Comparison of ENCODE assay signal across 19 cellular contexts in the genomic region with DNA sequence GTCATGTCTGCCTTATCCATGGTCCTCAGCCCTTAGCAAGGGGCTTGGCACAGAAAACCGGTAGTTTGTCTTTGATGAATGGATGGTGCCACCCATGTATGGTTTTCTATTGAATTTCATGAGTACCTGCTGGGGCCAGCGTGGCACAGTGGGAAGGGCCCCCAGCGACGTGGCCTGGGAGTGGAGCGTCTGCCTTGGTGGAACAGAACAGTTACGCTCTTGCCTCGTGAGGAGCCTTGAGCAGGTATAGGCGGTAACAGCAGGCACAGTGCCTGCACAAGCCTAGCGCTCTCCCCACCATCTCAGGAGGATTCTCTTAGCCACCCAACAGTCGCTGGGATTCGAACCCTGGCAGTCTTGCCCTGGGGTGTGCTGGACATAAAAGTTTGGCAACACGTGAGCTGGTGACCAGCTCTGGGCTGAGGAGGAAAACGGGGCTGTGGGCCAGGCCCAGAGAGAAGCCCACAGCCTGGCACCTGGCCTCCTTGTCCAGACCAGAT. TPM values are rescaled to one million over a fixed set of nuclear protein-coding genes. Genes with fewer than 3 reads are reported as not detected.
DNase-seq lines count a peak whose midpoint lies in the region; ATAC-seq and TF ChIP-seq lines count a peak whose summit lies in the region.
"Had no signal": no experiment of that assay in that cellular context is flagged by ENCODE, and none has a peak within 500 bp of the region (broad histone marks: within the 10 kb centered on the region; RNA-seq: fewer than 3 reads in every experiment).

No MANE protein-coding gene starts in this region.

- no TSS peak for BruUV-seq in IMR-90 (replicated peaks; lab: Mats Ljungman, UMichigan)

- TF ChIP-seq POLR2A in IMR-90 (IDR thresholded peaks at IDR 0.05; ENCODE audit: low read depth, low read length) (no peak), spleen (IDR thresholded peaks at IDR 0.05) (no peak)

- CTCF ChIA-PET in IMR-90 (lab: Yijun Ruan, JAX) = no interaction called here

- peaks cover 2 to 11% (median 5%) of the 10 kb centered on the region in 7 donors for H3K9me3 Mint-ChIP-seq in CD14-positive monocyte

- H2AK9ac ChIP-seq in IMR-90 (replicated peaks; ENCODE audit: low read depth, low read length, poor library complexity) = peak overlapping the region; percentile 42

- H4K91ac ChIP-seq in IMR-90 (ENCODE audit: insufficient read depth, low read depth, low read length) = no peak overlapping the region

- H3K14ac ChIP-seq in IMR-90 (replicated peaks; ENCODE audit: low read depth, low read length) = no peak overlapping the region

- H3K27ac ChIP-seq in IMR-90 (ENCODE audit: insufficient read depth, low read length) (no peak overlapping the region), left lung (no peak overlapping the region), spleen (no peak overlapping the region)

- H3K4me1 Mint-ChIP-seq in CD14-positive monocyte = peaks cover 56% of the 10 kb centered on the region

- TF ChIP-seq RAD21 in IMR-90 (IDR thresholded peaks at IDR 0.05; ENCODE audit: low read length) = no peak

- H3K4me3 ChIP-seq in IMR-90 (ENCODE audit: insufficient read depth, low read depth, low read length) = no peak overlapping the region
- H3K4me3 ChIP-seq in left lung = no peak overlapping the region
- H3K4me3 ChIP-seq in spleen = no peak overlapping the region
- H3K4me3 ChIP-seq: GM23338 had no signal

- no peak for TF ChIP-seq CTCF in CD14-positive monocyte (IDR thresholded peaks at IDR 0.05)
- TF ChIP-seq CTCF in IMR-90 (conservative IDR thresholded peaks at IDR 0.05; ENCODE audit: low read depth, low read length) = no peak
- no peak for TF ChIP-seq CTCF in left lung (IDR thresholded peaks at IDR 0.05)
- no peak for TF ChIP-seq CTCF in spleen (IDR thresholded peaks at IDR 0.05 in 8 of 11, conservative IDR thresholded peaks at IDR 0.05 in 3 of 11)

- POLR2A ChIA-PET in IMR-90 (lab: Charles Lee; ENCODE audit: unreplicated experiment) = no interaction called here

- in situ Hi-C loops in IMR-90 (cut with MboI; ENCODE audit: low sequenced_read_pairs) = no loop called here

- no peaks in the 10 kb centered on the region for H3K27me3 ChIP-seq in IMR-90 (ENCODE audit: control insufficient read depth, insufficient read depth, low read length)
- H3K27me3 ChIP-seq in left lung = no peaks in the 10 kb centered on the region
- no peaks in the 10 kb centered on the region for H3K27me3 ChIP-seq in spleen (replicated peaks in 1 of 7)

- H3K36me3 ChIP-seq in IMR-90 (ENCODE audit: control insufficient read depth, insufficient read depth, low read length) (peaks cover 39% of the 10 kb centered on the region), left lung (peaks cover 3 to 68% of the 10 kb centered on the region in 2 donors), spleen (peaks cover 0 to 75% (median 56%) of the 10 kb centered on the region in 6 donors)

- no peak overlapping the region for H3K18ac ChIP-seq in IMR-90 (ENCODE audit: low read depth, low read length)

- peak overlapping the region in 4 of 7 donors; percentile 7 to 63 (median 46) for H3K27ac Mint-ChIP-seq in CD14-positive monocyte
- H3K27ac Mint-ChIP-seq: GM23338 had no signal

- H3K4me3 Mint-ChIP-seq in CD14-positive monocyte = no peak overlapping the region
- H3K4me3 Mint-ChIP-seq: GM23338 had no signal

- no peak overlapping the region for H3K56ac ChIP-seq in IMR-90 (ENCODE audit: extremely low read depth, insufficient read depth, low read length)

- no peak overlapping the region for H4K5ac ChIP-seq in IMR-90 (ENCODE audit: low read depth, low read length)

- ATAC-seq in IMR-90 (ENCODE audit: low read depth) (no peak), left lung (no peak), HG03469 (IDR thresholded peaks at IDR 0.05; ENCODE audit: unreplicated experiment) (no peak), GM21786 (IDR thresholded peaks at IDR 0.05; ENCODE audit: unreplicated experiment) (no peak), HG02884 (IDR thresholded peaks at IDR 0.05; ENCODE audit: unreplicated experiment) (no peak)
- ATAC-seq: GM23338, HCT116, PC-3, SK-N-SH treated with all-trans-retinoic acid at 6 μM for 48 hours had no signal

- peak; percentile 28 for DNase-seq in CD14-positive monocyte (ENCODE audit: low spot score)
- no peak for DNase-seq in IMR-90
- DNase-seq in left lung = peak; percentile 29 to 54
- peak; percentile 47 for DNase-seq in spleen
- DNase-seq: COR-L47, GF-D8, Karpas-422, MM.1S, NCI-H1092 treated with DMSO at 0.1 percent for 48 hours, NCI-H2081 treated with DMSO at 0.1 percent for 48 hours, NCI-H510A, NCI-H774, PC-3 had no signal

- H2AK5ac ChIP-seq in IMR-90 (ENCODE audit: low read depth, low read length) = no peak overlapping the region

- peaks cover 52 to 72% of the 10 kb centered on the region in 2 donors for H3K36me3 Mint-ChIP-seq in CD14-positive monocyte

- peaks cover 3% of the 10 kb centered on the region for H3K9me1 ChIP-seq in IMR-90 (ENCODE audit: insufficient read depth, low read length)

- no peaks in the 10 kb centered on the region for H3K27me3 Mint-ChIP-seq in CD14-positive monocyte (ENCODE audit: low read depth in 3 of 3)

- H3K4me2 ChIP-seq in IMR-90 (ENCODE audit: low read depth, low read length) = no peak overlapping the region
- H3K4me2 ChIP-seq: GM23338 had no signal

- H3K4me1 ChIP-seq in IMR-90 (ENCODE audit: control insufficient read depth, insufficient read depth, low read length) (peaks cover 18% of the 10 kb centered on the region), left lung (peaks cover 13 to 39% of the 10 kb centered on the region in 2 donors), spleen (peaks cover 12 to 59% (median 33%) of the 10 kb centered on the region in 6 donors)

- H3K9me3 ChIP-seq in IMR-90 (ENCODE audit: control insufficient read depth, insufficient read depth, low read length) = peaks cover under 1% of the 10 kb centered on the region; the same call in 1 of the 2 replicates
- H3K9me3 ChIP-seq in left lung = peaks cover 0 to 7% of the 10 kb centered on the region in 2 donors
- peaks cover 5 to 17% (median 14%) of the 10 kb centered on the region in 8 donors for H3K9me3 ChIP-seq in spleen

- dilution Hi-C loops in IMR-90 (cut with HindIII; ENCODE audit: low sequenced_read_pairs, unreplicated experiment) = no loop called here

- peaks cover 4% of the 10 kb centered on the region for H4K20me1 ChIP-seq in IMR-90 (ENCODE audit: insufficient read depth, low read length)

- intact Hi-C loops in CD14-positive monocyte (cut with micrococcal nuclease) (loop anchor here in 1 of 2 donors (5.0 kb wide), 1 partner anchor 33 kb away; the partner anchor contains the start of gene GRK2), IMR-90 (cut with micrococcal nuclease) (no loop called here), left lung (cut with DNase I) (no loop called here), spleen (cut with DNase I; ENCODE audit: low total_unique reads) (no loop called here)

- H2AFZ ChIP-seq in IMR-90 (replicated peaks; ENCODE audit: low read length, poor library complexity) = no peak overlapping the region
- H2AFZ ChIP-seq: GM23338 had no signal

- H2BK15ac ChIP-seq in IMR-90 (ENCODE audit: low read depth, low read length) = no peak overlapping the region

- H4K8ac ChIP-seq in IMR-90 (ENCODE audit: low read depth in 2 of 2, low read length in 2 of 2) = no peak overlapping the region

- H2BK120ac ChIP-seq in IMR-90 (ENCODE audit: low read depth, low read length) = no peak overlapping the region

- WGBS in IMR-90 (ENCODE audit: extremely low coverage in 2 of 2, insufficient read length in 1 of 2), 2 experiments = 97% methylated on average over 5 of the region's 13 CpGs; no CpG with 5 or more reads in 1 of the 2 experiments
- 94 to 99% (median 95%) methylated on average over 13 of the region's 13 CpGs for WGBS in spleen, 5 donors

- H3K79me1 ChIP-seq in IMR-90 (ENCODE audit: low read depth in 1 of 2, low read length in 2 of 2) = peaks cover 6 to 48% of the 10 kb centered on the region in 2 experiments

- H2BK5ac ChIP-seq in IMR-90 (ENCODE audit: low read depth, low read length, poor library complexity, severe bottlenecking) = no peak overlapping the region

- H3K9ac ChIP-seq in IMR-90 (ENCODE audit: low read depth, low read length) = no peak overlapping the region

- no peak overlapping the region for H3K23ac ChIP-seq in IMR-90 (ENCODE audit: low read depth, low read length)

- H2BK20ac ChIP-seq in IMR-90 (ENCODE audit: low read depth, low read length) = no peak overlapping the region

- no peak overlapping the region for H3K4ac ChIP-seq in IMR-90 (ENCODE audit: low read depth, low read length)

TF ChIP-seq in IMR-90, 13 proteins besides CTCF, POLR2A, EP300 and RAD21 (continues in another document):
- TF ChIP-seq MXI1 (IDR thresholded peaks at IDR 0.05; ENCODE audit: borderline replicate concordance, low read depth, low read length) = no peak

RNA-seq across cellular contexts. Expression of gene SSH3, which starts 3.0 kb away (rescaled TPM):
- polyA plus RNA-seq in CD14-positive monocyte (1 to 10 TPM; 3.6 to 5.8 TPM), IMR-90 (2012; rRNA removed) (26.7 and 29.2 TPM in 2 replicates), spleen (10 to 100 TPM in 1 of 3 donors, 1 to 10 TPM in 2; 4.3 to 11.1 (median 5.9) TPM)
- total RNA-seq in IMR-90 (2012; rRNA removed) (7.3 and 7.8 TPM in 2 replicates), left lung (10 to 100 TPM; 28.7 to 44.9 TPM), spleen (10 to 100 TPM; 14.6 to 31.8 (median 22.9) TPM)
- polyA plus RNA-seq in IMR-90 (2012; cell fraction: cytosol; rRNA removed) = 14.4 and 25.5 TPM in 2 replicates
- polyA plus RNA-seq in IMR-90 (2012; cell fraction: nucleus; rRNA removed; ENCODE audit: low replicate concordance) = 83.1 and 197 TPM in 2 replicates

RNA-seq across cellular contexts. Expression of gene ANKRD13D, which starts 11.2 kb away (rescaled TPM):
- polyA plus RNA-seq in CD14-positive monocyte (10 to 100 TPM in 1 of 2 donors, 1 to 10 TPM in 1; 9.1 to 10.3 TPM), IMR-90 (2012; rRNA removed) (38.4 and 44.0 TPM in 2 replicates), spleen (100 to 1,000 TPM in 2 of 3 donors, 10 to 100 TPM in 1; 65.2 to 138 (median 129) TPM)
- total RNA-seq in IMR-90 (2012; rRNA removed) (7.3 and 8.1 TPM in 2 replicates), left lung (10 to 100 TPM; 48.0 to 81.2 TPM), spleen (100 to 1,000 TPM in 5 of 7 donors, 10 to 100 TPM in 2; 67.3 to 151 (median 124) TPM)
- polyA plus RNA-seq in IMR-90 (2012; cell fraction: cytosol; rRNA removed) = 31.2 and 35.3 TPM in 2 replicates
- polyA plus RNA-seq in IMR-90 (2012; cell fraction: nucleus; rRNA removed; ENCODE audit: low replicate concordance) = 129 and 331 TPM in 2 replicates

RNA-seq across cellular contexts. Expression of gene GRK2, which starts 34.0 kb away (rescaled TPM):
- polyA plus RNA-seq in CD14-positive monocyte (10 to 100 TPM; 34.9 to 43.0 TPM), IMR-90 (2012; rRNA removed) (41.8 and 45.8 TPM in 2 replicates), spleen (100 to 1,000 TPM; 119 to 270 (median 192) TPM)
- total RNA-seq in IMR-90 (2012; rRNA removed) (23.9 and 26.7 TPM in 2 replicates), left lung (100 to 1,000 TPM in 1 of 2 donors, 10 to 100 TPM in 1; 55.2 to 118 TPM), spleen (100 to 1,000 TPM; 168 to 301 (median 263) TPM)
- 23.5 and 42.3 TPM in 2 replicates for polyA plus RNA-seq in IMR-90 (2012; cell fraction: cytosol; rRNA removed)
- polyA plus RNA-seq in IMR-90 (2012; cell fraction: nucleus; rRNA removed; ENCODE audit: low replicate concordance) = 130 and 275 TPM in 2 replicates

RNA-seq across cellular contexts. Expression of gene POLD4, which starts 53.0 kb away (rescaled TPM):
- polyA plus RNA-seq in CD14-positive monocyte = 100 to 1,000 TPM; 157 to 176 TPM
- 40.8 and 46.4 TPM in 2 replicates for total RNA-seq in IMR-90 (2012; rRNA removed)
- polyA plus RNA-seq in IMR-90 (2012; rRNA removed) = 133 and 152 TPM in 2 replicates
- polyA plus RNA-seq in IMR-90 (2012; cell fraction: cytosol; rRNA removed) = 252 and 358 TPM in 2 replicates
- polyA plus RNA-seq in IMR-90 (2012; cell fraction: nucleus; rRNA removed; ENCODE audit: low replicate concordance) = 170 and 292 TPM in 2 replicates
- total RNA-seq in left lung = 10 to 100 TPM; 67.7 to 77.3 TPM
- 100 to 1,000 TPM in 4 of 7 donors, 10 to 100 TPM in 3; 81.4 to 159 (median 103) TPM for total RNA-seq in spleen
- 100 to 1,000 TPM; 267 to 290 (median 279) TPM for polyA plus RNA-seq in spleen
